ENCODE assay signal across 21 cellular contexts in the genomic region with DNA sequence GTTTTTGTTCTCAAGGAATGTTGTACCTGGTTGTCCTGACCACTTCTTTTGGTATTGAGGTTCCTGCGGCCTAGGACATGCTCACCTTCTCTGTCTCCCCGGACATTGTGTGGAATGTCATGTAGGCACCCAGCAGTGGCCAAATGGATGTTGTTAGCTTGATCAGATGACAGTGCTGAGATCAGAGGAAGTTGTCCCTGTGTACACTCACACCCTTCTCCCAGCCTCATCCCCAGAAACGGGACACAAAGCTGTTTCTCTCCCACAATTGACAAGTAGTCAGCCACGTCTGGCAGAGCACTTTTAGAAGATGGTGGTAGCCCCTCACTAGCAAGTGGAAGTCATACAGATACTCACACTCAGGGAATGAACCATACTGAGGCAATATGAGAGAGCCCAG.
"Had no signal": no experiment of that assay in that cellular context is flagged by ENCODE, and none has a peak within 500 bp of the region (broad histone marks: within the 10 kb centered on the region; RNA-seq: fewer than 3 reads in every experiment).

No MANE protein-coding gene starts in this region.

- H3K9me3 Mint-ChIP-seq: activated B cell treated with CpG ODN at 0.5 μM for 24 hours; activated naive CD8-positive, alpha-beta T cell treated with anti-CD3 and anti-CD28 coated beads for 36 hours; naive B cell; neural progenitor cell had no signal

- H3K4me3 Mint-ChIP-seq: activated B cell treated with CpG ODN at 0.5 μM for 24 hours; activated CD4-positive, alpha-beta T cell treated with anti-CD3 and anti-CD28 coated beads for 36 hours; activated naive CD8-positive, alpha-beta T cell treated with anti-CD3 and anti-CD28 coated beads for 36 hours; neural progenitor cell had no signal

- H3K36me3 ChIP-seq: breast epithelium, heart right ventricle, lower lobe of right lung, neural progenitor cell, tibial artery had no signal

- ATAC-seq: activated CD4-positive, alpha-beta T cell treated with anti-CD3 and anti-CD28 coated beads for 36 hours; heart right ventricle; left lobe of liver; lower lobe of right lung had no signal

- H3K27ac Mint-ChIP-seq: activated B cell treated with CpG ODN at 0.5 μM for 24 hours; activated CD4-positive, alpha-beta T cell treated with anti-CD3 and anti-CD28 coated beads for 36 hours; activated naive CD8-positive, alpha-beta T cell treated with anti-CD3 and anti-CD28 coated beads for 36 hours; naive B cell; neural progenitor cell had no signal

- H3K4me1 ChIP-seq: breast epithelium had no signal

- H3K36me3 Mint-ChIP-seq: activated naive CD8-positive, alpha-beta T cell treated with anti-CD3 and anti-CD28 coated beads for 36 hours; naive B cell; neural progenitor cell had no signal

- H3K9me3 ChIP-seq: breast epithelium, heart right ventricle, lower lobe of right lung, tibial artery had no signal

- DNase-seq: activated B cell treated with CpG ODN at 0.5 μM for 24 hours; activated CD4-positive, alpha-beta T cell treated with anti-CD3 and anti-CD28 coated beads for 36 hours; activated CD4-positive, alpha-beta T cell treated with anti-CD3 and anti-CD28 coated beads, Interleukin-2, amount 50 U/mL, for 4 hours; activated CD8-positive, alpha-beta memory T cell treated with anti-CD3 and anti-CD28 coated beads, Interleukin-2, amount 50 U/mL, for 48 hours; activated naive CD4-positive, alpha-beta T cell treated with Interleukin-2 at 50 U/mL for 16 hours; activated naive CD8-positive, alpha-beta T cell treated with anti-CD3 and anti-CD28 coated beads for 36 hours; activated T-cell treated with anti-CD3 and anti-CD28 coated beads, Interleukin-2, amount 50 U/mL, for 48 hours; cerebellar nuclear complex; cortex of kidney; heart right ventricle; kidney; lower lobe of right lung; mesendoderm; naive B cell; retina; stimulated activated CD4-positive, alpha-beta T cell treated with anti-CD3 and anti-CD28 coated beads, Interleukin-2, amount 100 ng/mL, for 48 hours; stimulated activated naive CD4-positive, alpha-beta T cell; tibial artery had no signal

- H3K9ac ChIP-seq: neural progenitor cell had no signal

- H3K27ac ChIP-seq: breast epithelium, heart right ventricle, lower lobe of right lung, neural progenitor cell, tibial artery had no signal

- H3K4me3 ChIP-seq: breast epithelium, heart right ventricle, lower lobe of right lung, neural progenitor cell, tibial artery had no signal

- H3K27me3 ChIP-seq: breast epithelium, tibial artery had no signal
